In the genomic region with DNA sequence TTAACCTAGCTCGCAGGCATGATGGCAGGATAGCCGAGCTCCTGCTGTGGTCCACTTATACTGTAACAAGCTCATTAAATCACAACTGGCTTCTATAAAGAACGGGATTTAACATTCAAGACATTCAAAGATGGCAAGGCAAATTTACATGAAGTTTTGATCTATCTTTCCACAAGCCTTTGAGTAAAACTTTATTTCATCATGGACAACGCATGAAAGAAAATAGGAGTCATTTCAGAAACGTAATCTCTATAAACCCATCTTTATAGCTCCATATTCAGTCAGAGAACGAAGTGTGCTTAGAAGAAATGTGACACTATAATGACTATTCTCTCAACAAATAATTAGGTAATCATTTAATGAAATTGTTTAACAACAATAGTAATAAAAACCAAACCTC, we compare ENCODE assay signal across 8 cellular contexts. TPM values are rescaled to one million over a fixed set of nuclear protein-coding genes. Genes with fewer than 3 reads are reported as not detected.
DNase-seq lines count a peak whose midpoint lies in the region; ATAC-seq and TF ChIP-seq lines count a peak whose summit lies in the region.

No MANE protein-coding gene starts in this region.

- no peaks in the 10 kb centered on the region for H3K27me3 ChIP-seq in right cardiac atrium (ENCODE audit: control insufficient read depth, insufficient read depth)

- peaks cover 9 to 10% of the 10 kb centered on the region in 2 donors for H3K36me3 Mint-ChIP-seq in stimulated activated naive B cell treated with anti-CD40 and anti-IgM and Interleukin-4, amounts not matched to agents 10 μg/mL and 1 μg/mL and 100 μg/mL, for 72 hours

- no peaks in the 10 kb centered on the region for H3K9me3 Mint-ChIP-seq in stimulated activated naive B cell treated with anti-CD40 and anti-IgM and Interleukin-4, amounts not matched to agents 10 μg/mL and 1 μg/mL and 100 μg/mL, for 72 hours

- peak; percentile 1 for DNase-seq in NCI-H510A treated with DMSO at 0.1 percent for 48 hours (lab: John Stamatoyannopoulos, UW)
- no peak for DNase-seq in NCI-H510A (lab: John Stamatoyannopoulos, UW)
- DNase-seq in right cardiac atrium: no peak
- no peak for DNase-seq in stimulated activated naive B cell treated with anti-CD40 and anti-IgM and Interleukin-4, amounts not matched to agents 10 μg/mL and 1 μg/mL and 100 μg/mL, for 72 hours
- DNase-seq in lower leg skin (ENCODE audit: low spot score in 2 of 2): no peak

- H3K27ac Mint-ChIP-seq in stimulated activated naive B cell treated with anti-CD40 and anti-IgM and Interleukin-4, amounts not matched to agents 10 μg/mL and 1 μg/mL and 100 μg/mL, for 72 hours: peak overlapping the region; percentile 97

- no peak for ATAC-seq in right cardiac atrium
- no peak for ATAC-seq in stimulated activated naive B cell treated with anti-CD40 and anti-IgM and Interleukin-4, amounts not matched to agents 10 μg/mL and 1 μg/mL and 100 μg/mL, for 72 hours (replicated peaks)
- no peak for ATAC-seq in GM21737 (IDR thresholded peaks at IDR 0.05; ENCODE audit: unreplicated experiment)
- ATAC-seq in GM19351 (IDR thresholded peaks at IDR 0.05; ENCODE audit: unreplicated experiment): no peak

- H3K4me1 Mint-ChIP-seq in stimulated activated naive B cell treated with anti-CD40 and anti-IgM and Interleukin-4, amounts not matched to agents 10 μg/mL and 1 μg/mL and 100 μg/mL, for 72 hours: peaks cover 13 to 37% of the 10 kb centered on the region in 2 donors

- H3K4me1 ChIP-seq in right cardiac atrium (ENCODE audit: control insufficient read depth, insufficient read depth, low read length): no peaks in the 10 kb centered on the region

- no peak for TF ChIP-seq POLR2A in lower leg skin (IDR thresholded peaks at IDR 0.05)

- no peak for TF ChIP-seq CTCF in WI38 (IDR thresholded peaks at IDR 0.05; ENCODE audit: low read depth, low read length)
- no peak for TF ChIP-seq CTCF in lower leg skin (IDR thresholded peaks at IDR 0.05)

- intact Hi-C loops in right cardiac atrium (cut with DNase I) (no loop called here), lower leg skin (cut with DNase I; ENCODE audit: low total_unique reads) (no loop called here)

- H3K27ac ChIP-seq in right cardiac atrium (ENCODE audit: low read length): no peak overlapping the region

- WGBS in right cardiac atrium: 21% methylated on average over 6 of the region's 6 CpGs
- WGBS in lower leg skin, 2 donors: 12 to 14% methylated on average over 6 of the region's 6 CpGs

- no peaks in the 10 kb centered on the region for H3K9me3 ChIP-seq in right cardiac atrium (ENCODE audit: control insufficient read depth, low read length)

- H3K4me3 Mint-ChIP-seq in stimulated activated naive B cell treated with anti-CD40 and anti-IgM and Interleukin-4, amounts not matched to agents 10 μg/mL and 1 μg/mL and 100 μg/mL, for 72 hours: peak overlapping the region; percentile 91 to 96

- H3K4me3 ChIP-seq in WI38 (ENCODE audit: low read depth, low read length) (peak overlapping the region; percentile 98), right cardiac atrium (ENCODE audit: low read length) (peak overlapping the region; percentile 92), lower leg skin (ENCODE audit: low read depth, poor library complexity, severe bottlenecking) (no peak overlapping the region)

- no peaks in the 10 kb centered on the region for H3K27me3 Mint-ChIP-seq in stimulated activated naive B cell treated with anti-CD40 and anti-IgM and Interleukin-4, amounts not matched to agents 10 μg/mL and 1 μg/mL and 100 μg/mL, for 72 hours

RNA-seq across cellular contexts. Expression of a gene that starts 1.4 kb away (rescaled TPM):
- total RNA-seq in right cardiac atrium: 100 to 1,000 TPM in 3 of 4 donors, 10 to 100 TPM in 1; 85.1 to 164 (median 120) TPM
- 96.5 TPM for polyA plus RNA-seq in right cardiac atrium
- 100 to 1,000 TPM in 3 of 4 donors, 10 to 100 TPM in 1; 99.9 to 173 (median 141) TPM for total RNA-seq in lower leg skin
